Comparison of ENCODE assay signal across 8 cellular contexts in genomic region chr17:16991349-16992009, GRCh38. TPM values are rescaled to one million over a fixed set of nuclear protein-coding genes. Genes with fewer than 3 reads are reported as not detected.
A peak's percentile ranks its signal among the peaks of the same experiment; 100 is the strongest.
DNase-seq lines count a peak whose midpoint lies in the region; ATAC-seq and TF ChIP-seq lines count a peak whose summit lies in the region.

No MANE protein-coding gene starts in this region.

- 6% methylated on average over 12 of the region's 16 CpGs for WGBS in right lobe of liver (ENCODE audit: insufficient coverage, low coverage, low lambda C conversion rate, missing lambda C conversion rate)

- DNase-seq in NCI-H524 (lab: John Stamatoyannopoulos, UW) = peak; percentile 20 to 63
- DNase-seq in NCI-H524 treated with DMSO at 0.1 percent for 48 hours (lab: John Stamatoyannopoulos, UW) = no peak
- peak; percentile 52 for DNase-seq in NCI-H510A (lab: John Stamatoyannopoulos, UW)
- DNase-seq in activated CD4-positive, alpha-beta T cell treated with anti-CD3 and anti-CD28 coated beads, Interleukin-2, amount 50 U/mL, for 1 hour = peak; percentile 83
- DNase-seq in coronary artery (ENCODE audit: low spot score) = no peak
- DNase-seq in right lobe of liver = peak; percentile 80 to 85 (median 83)
- peak; percentile 70 to 80 (median 75) for DNase-seq in stimulated activated CD4-positive, alpha-beta T cell treated with anti-CD3 and anti-CD28 coated beads, TNF-alpha, amount 100 ng/mL, for 4 hours (ENCODE audit: low read depth in 3 of 3)

- peak; percentile 74 to 83 (median 79) for ATAC-seq in right lobe of liver
- ATAC-seq in GM18520 (IDR thresholded peaks at IDR 0.05; ENCODE audit: unreplicated experiment) = no peak

- no peak for TF ChIP-seq POLR2A in right lobe of liver (IDR thresholded peaks at IDR 0.05)

- intact Hi-C loops in right lobe of liver (cut with DNase I) = loop anchor here in 1 of 2 donors (10.0 kb wide), 1 partner anchor 313 kb away; the partner anchor contains the start of gene NT5M

- no peak overlapping the region for H3K4me3 ChIP-seq in coronary artery
- no peak overlapping the region for H3K4me3 ChIP-seq in right lobe of liver

- no peaks in the 10 kb centered on the region for H3K36me3 ChIP-seq in right lobe of liver

- TF ChIP-seq CTCF in coronary artery (IDR thresholded peaks at IDR 0.05) = peak; percentile 79
- TF ChIP-seq CTCF in right lobe of liver (IDR thresholded peaks at IDR 0.05) = peak; percentile 70 to 83 (median 76)

- no peaks in the 10 kb centered on the region for H3K4me1 ChIP-seq in right lobe of liver

- no peak overlapping the region for H3K27ac ChIP-seq in coronary artery
- no peak overlapping the region for H3K27ac ChIP-seq in right lobe of liver

- H3K9me3 ChIP-seq in right lobe of liver = no peaks in the 10 kb centered on the region

- H3K27me3 ChIP-seq in right lobe of liver = no peaks in the 10 kb centered on the region

RNA-seq across cellular contexts. Expression of gene TNFRSF13B, which starts 19.6 kb away (rescaled TPM):
- under 1 TPM in 1 of 6 experiments, not detected in 5; 0.44 TPM for total RNA-seq in right lobe of liver

RNA-seq across cellular contexts. Expression of gene MPRIP, which starts 50.8 kb away (rescaled TPM):
- total RNA-seq in right lobe of liver = 10 to 100 TPM; 39.0 to 97.6 (median 76.7) TPM

Comparison
In these comparisons a context has a peak if more than half of its experiments do, and no peak if none do; other contexts are left out.
1. DNase-seq: peak in NCI-H524 (2 of 2), NCI-H510A (single experiment), activated CD4-positive, alpha-beta T cell treated with anti-CD3 and anti-CD28 coated beads, Interleukin-2, amount 50 U/mL, for 1 hour (single experiment), right lobe of liver (3 of 3) and stimulated activated CD4-positive, alpha-beta T cell treated with anti-CD3 and anti-CD28 coated beads, TNF-alpha, amount 100 ng/mL, for 4 hours (3 of 3); none in NCI-H524 treated with DMSO at 0.1 percent for 48 hours (single experiment) and coronary artery (single experiment).